Comparison of ENCODE assay signal across 27 cellular contexts in the genomic region with DNA sequence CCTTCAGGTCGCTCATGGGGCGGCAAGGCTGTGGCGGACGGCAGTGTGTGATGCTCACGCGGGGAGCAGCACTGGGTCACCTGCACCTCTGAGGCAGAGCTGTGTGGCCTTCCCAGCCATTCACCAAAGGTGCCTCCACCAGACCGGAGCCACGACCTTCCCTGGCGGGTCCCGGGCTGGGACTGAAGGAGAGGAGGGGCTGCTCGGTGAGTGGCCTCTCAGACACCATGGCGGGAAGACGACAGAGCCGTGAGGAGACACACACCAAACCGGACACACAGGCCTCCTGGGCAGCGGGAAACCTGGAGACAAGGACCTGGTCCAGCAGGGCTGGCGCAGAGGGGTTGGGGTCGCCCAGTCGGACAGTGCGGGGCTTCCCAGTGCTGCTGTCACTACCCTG. TPM values are rescaled to one million over a fixed set of nuclear protein-coding genes. Genes with fewer than 3 reads are reported as not detected.
A peak's percentile ranks its signal among the peaks of the same experiment; 100 is the strongest.
DNase-seq lines count a peak whose midpoint lies in the region; ATAC-seq, FAIRE-seq and TF ChIP-seq lines count a peak whose summit lies in the region.
"Had no signal": no experiment of that assay in that cellular context is flagged by ENCODE, and none has a peak within 500 bp of the region (broad histone marks: within the 10 kb centered on the region; RNA-seq: fewer than 3 reads in every experiment).

No MANE protein-coding gene starts in this region.

- H3K9ac ChIP-seq in HepG2 (ENCODE audit: insufficient read depth, low read depth, low read length) (no peak overlapping the region), neuronal stem cell (ENCODE audit: low read depth, low read length, poor library complexity) (no peak overlapping the region)
- H3K9ac ChIP-seq: BLaER1 had no signal

- BruUV-seq in HepG2 (replicated peaks; lab: Mats Ljungman, UMichigan), result no TSS peak

- H3K27me3 ChIP-seq in HepG2 (ENCODE audit: control insufficient read depth in 1 of 2, insufficient read depth in 2 of 2, low read length in 2 of 2), result no peaks in the 10 kb centered on the region
- no peaks in the 10 kb centered on the region for H3K27me3 ChIP-seq in right lobe of liver
- H3K27me3 ChIP-seq in H7 (ENCODE audit: control insufficient read depth, insufficient read depth, low read length), result no peaks in the 10 kb centered on the region
- H3K27me3 ChIP-seq in neuronal stem cell (ENCODE audit: control insufficient read depth in 3 of 3, insufficient read depth in 3 of 3, low read depth in 1 of 3, low read length in 3 of 3), result no peaks in the 10 kb centered on the region
- no peaks in the 10 kb centered on the region for H3K27me3 ChIP-seq in body of pancreas
- H3K27me3 ChIP-seq: BE2C had no signal

- H3K79me2 ChIP-seq in HepG2 (ENCODE audit: insufficient read depth, low read length), result peaks cover 10% of the 10 kb centered on the region

- H2AK5ac ChIP-seq in neuronal stem cell (ENCODE audit: low read depth, low read length), result peak overlapping the region; percentile 95

- intact Hi-C loops in Right ventricle myocardium superior (cut with DNase I), result no loop called here
- intact Hi-C loops in Right ventricle myocardium inferior (cut with DNase I), result no loop called here
- intact Hi-C loops in HepG2 (cut with micrococcal nuclease; ENCODE audit: unreplicated experiment), result no loop called here
- intact Hi-C loops in right lobe of liver (cut with DNase I), result no loop called here
- intact Hi-C loops in body of pancreas (cut with DNase I), result no loop called here

- no peak for ATAC-seq in Right ventricle myocardium superior (ENCODE audit: poor library complexity)
- ATAC-seq in Right ventricle myocardium inferior, result no peak
- no peak for ATAC-seq in HepG2
- ATAC-seq in right lobe of liver, result no peak
- no peak for ATAC-seq in body of pancreas

- H2AFZ ChIP-seq in HepG2 (ENCODE audit: low read length) (no peak overlapping the region), neuronal stem cell (ENCODE audit: low read length) (no peak overlapping the region)

- H3K4me1 ChIP-seq in HepG2 (ENCODE audit: insufficient read depth, low read length) (peaks cover 8% of the 10 kb centered on the region), right lobe of liver (no peaks in the 10 kb centered on the region), neuronal stem cell (ENCODE audit: control insufficient read depth in 2 of 2, insufficient read depth in 1 of 2, low read depth in 1 of 2, low read length in 2 of 2) (peaks cover 10 to 13% of the 10 kb centered on the region in 2 donors), body of pancreas (no peaks in the 10 kb centered on the region)
- H3K4me1 ChIP-seq: BE2C had no signal

- TF ChIP-seq RAD21 in HepG2 (CRISPR knock-in tag; IDR thresholded peaks at IDR 0.05), result no peak

- no peak overlapping the region for H4K8ac ChIP-seq in neuronal stem cell (ENCODE audit: low read depth, low read length)

- H2BK5ac ChIP-seq in neuronal stem cell (ENCODE audit: low read length), result peak overlapping the region; percentile 46

- no peak overlapping the region for H3K4me3 ChIP-seq in HepG2 (replicated peaks in 1 of 3; ENCODE audit: insufficient read depth in 1 of 3, low read depth in 2 of 3, low read length in 3 of 3)
- no peak overlapping the region for H3K4me3 ChIP-seq in right lobe of liver
- H3K4me3 ChIP-seq in H7 (ENCODE audit: insufficient read depth, low read depth, low read length), result no peak overlapping the region
- H3K4me3 ChIP-seq in neuronal stem cell (ENCODE audit: low read length in 2 of 2), result peak overlapping the region in 1 of 2 donors; percentile 25
- no peak overlapping the region for H3K4me3 ChIP-seq in body of pancreas
- H3K4me3 ChIP-seq: BLaER1 had no signal

- peak; percentile 38 for DNase-seq in Right ventricle myocardium superior
- no peak for DNase-seq in Right ventricle myocardium inferior (ENCODE audit: missing footprints)
- DNase-seq in HepG2 (ENCODE audit: low spot score), result no peak
- DNase-seq in right lobe of liver, result no peak
- DNase-seq in H7, result peak; percentile 60
- DNase-seq in neuronal stem cell (ENCODE audit: low spot score), result no peak
- no peak for DNase-seq in NCI-H2107 (lab: John Stamatoyannopoulos, UW)
- DNase-seq in body of pancreas, result no peak
- DNase-seq: 8988T; ACHN; BE2C; C1 segment of cervical spinal cord; CD4-positive, alpha-beta memory T cell; CD4-positive, CD25-positive, alpha-beta regulatory T cell; CD8-positive, alpha-beta memory T cell; COR-L47; DMS 273 treated with DMSO at 0.1 percent for 48 hours; DMS153; DMS53; DND-41; EL; GF-D8 had no signal

- TF ChIP-seq CTCF in HepG2 (CRISPR knock-in tag; IDR thresholded peaks at IDR 0.05) (no peak), right lobe of liver (IDR thresholded peaks at IDR 0.05) (no peak), body of pancreas (IDR thresholded peaks at IDR 0.05) (no peak)

- H3K27ac ChIP-seq in HepG2 (ENCODE audit: extremely low read length, insufficient read depth, low read length) (no peak overlapping the region), right lobe of liver (no peak overlapping the region), neuronal stem cell (replicated peaks; ENCODE audit: low read length) (no peak overlapping the region), body of pancreas (no peak overlapping the region)
- H3K27ac ChIP-seq: BLaER1 had no signal

- TF ChIP-seq EP300 in HepG2 (IDR thresholded peaks at IDR 0.05; ENCODE audit: low read depth in 2 of 2, low read length in 2 of 2) (no peak), HepG2 (CRISPR knock-in tag; IDR thresholded peaks at IDR 0.05; ENCODE audit: borderline replicate concordance) (no peak)

- H3K14ac ChIP-seq in neuronal stem cell (ENCODE audit: low read length), result peak overlapping the region; percentile 92

- no peak overlapping the region for H3K4me2 ChIP-seq in HepG2 (ENCODE audit: low read depth, low read length)
- H3K4me2 ChIP-seq in neuronal stem cell (ENCODE audit: insufficient read depth, low read length, poor library complexity, severe bottlenecking), result no peak overlapping the region
- H3K4me2 ChIP-seq: BLaER1 had no signal

- peaks cover 3 to 9% of the 10 kb centered on the region in 2 experiments; a peak in 3 of 5 replicates for H3K36me3 ChIP-seq in HepG2 (replicated peaks in 1 of 2; ENCODE audit: control insufficient read depth in 1 of 2, insufficient read depth in 2 of 2, low read length in 2 of 2)
- H3K36me3 ChIP-seq in right lobe of liver, result no peaks in the 10 kb centered on the region
- H3K36me3 ChIP-seq in H7 (replicated peaks; ENCODE audit: control insufficient read depth, insufficient read depth, low read length), result no peaks in the 10 kb centered on the region
- H3K36me3 ChIP-seq in neuronal stem cell (replicated peaks in 1 of 2; ENCODE audit: control insufficient read depth in 2 of 2, insufficient read depth in 2 of 2, low read length in 2 of 2), result peaks cover 0 to 2% of the 10 kb centered on the region in 2 donors
- no peaks in the 10 kb centered on the region for H3K36me3 ChIP-seq in body of pancreas (replicated peaks in 1 of 2; ENCODE audit: insufficient read depth in 1 of 2, low read depth in 2 of 2)
- H3K36me3 ChIP-seq: BE2C, BLaER1 had no signal

- H4K20me1 ChIP-seq in HepG2 (ENCODE audit: insufficient read depth, low read length), result no peaks in the 10 kb centered on the region

- in situ Hi-C loops in HepG2 (cut with HindIII; ENCODE audit: extremely low pct_ligation_motif_present, low pct_unique_long_range_greater_than_20kb), result no loop called here

- H3K23ac ChIP-seq in neuronal stem cell (ENCODE audit: low read depth, low read length, poor library complexity), result no peak overlapping the region

- peak overlapping the region; percentile 45 for H3K18ac ChIP-seq in neuronal stem cell (ENCODE audit: low read length)

- no peak overlapping the region for H2BK120ac ChIP-seq in neuronal stem cell (ENCODE audit: low read depth, low read length)

- peak overlapping the region; percentile 8 for H2BK12ac ChIP-seq in neuronal stem cell (ENCODE audit: low read length)

- no peak for FAIRE-seq in HepG2 (lab: Jason Lieb, UNC)
- FAIRE-seq: A204.1, G401.6, GM12891 had no signal

- no peak overlapping the region for H3K4ac ChIP-seq in neuronal stem cell (ENCODE audit: low read length)

- no peak for TF ChIP-seq POLR2A in HepG2 (IDR thresholded peaks at IDR 0.05; ENCODE audit: insufficient read depth in 1 of 2, low read depth in 2 of 2, low read length in 2 of 2)
- no peak for TF ChIP-seq POLR2A in right lobe of liver (IDR thresholded peaks at IDR 0.05)
- no peak for TF ChIP-seq POLR2A in body of pancreas (IDR thresholded peaks at IDR 0.05)

- WGBS in HepG2 (ENCODE audit: low lambda C conversion rate), result 100% methylated on average over 1 of the region's 20 CpGs
- WGBS in right lobe of liver (ENCODE audit: insufficient coverage, low coverage, low lambda C conversion rate, missing lambda C conversion rate), result 80% methylated on average over 2 of the region's 20 CpGs
- no CpG with 5 or more reads among the region's 20 CpGs for WGBS in neuronal stem cell (ENCODE audit: extremely low coverage in 2 of 2, insufficient read length in 2 of 2, insufficient replicate concordance in 1 of 2), 2 donors
- WGBS in body of pancreas, 2 donors, result 88 to 98% methylated on average over 8 to 20 of the region's 20 CpGs

- POLR2A ChIA-PET in HepG2 (lab: Yijun Ruan, JAX), result no interaction called here

- CTCF ChIA-PET in HepG2 (lab: Yijun Ruan, JAX; ENCODE audit: low intra/inter-chr PET ratio, low total read pairs), result no interaction called here

- H2BK15ac ChIP-seq in neuronal stem cell (ENCODE audit: low read length), result peak overlapping the region; percentile 44

- H4K91ac ChIP-seq in neuronal stem cell (ENCODE audit: low read depth, low read length, poor library complexity), result no peak overlapping the region

- peaks cover 7% of the 10 kb centered on the region for H3K79me1 ChIP-seq in neuronal stem cell (ENCODE audit: low read depth, low read length)

- no peaks in the 10 kb centered on the region for H3K9me3 ChIP-seq in HepG2 (ENCODE audit: low read length)
- H3K9me3 ChIP-seq in right lobe of liver, result no peaks in the 10 kb centered on the region
- peaks cover 0 to 10% of the 10 kb centered on the region in 2 donors for H3K9me3 ChIP-seq in neuronal stem cell (replicated peaks in 1 of 2; ENCODE audit: control insufficient read depth in 2 of 2, insufficient read depth in 1 of 2, low read depth in 1 of 2, low read length in 2 of 2)
- H3K9me3 ChIP-seq in body of pancreas, result no peaks in the 10 kb centered on the region
- H3K9me3 ChIP-seq: BE2C had no signal

RNA-seq across cellular contexts. Expression of a gene that starts 7.5 kb away (rescaled TPM):
- total RNA-seq in Right ventricle myocardium superior (38.1 TPM), Right ventricle myocardium inferior (45.9 TPM), HepG2 (2016; rRNA removed; fragmentation: Illumina TruSeq; extraction: Trizol) (13.7 and 19.4 TPM in 2 replicates), right lobe of liver (10 to 100 TPM in 5 of 6 experiments, 1 to 10 TPM in 1; 9.6 to 18.4 (median 11.7) TPM), body of pancreas (10 to 100 TPM; 37.4 to 74.8 TPM)
- total RNA-seq in HepG2 (2016; cell fraction: cytosol; rRNA removed; fragmentation: Illumina TruSeq; extraction: Trizol; ENCODE audit: low read depth), result 2.3 and 3.4 TPM in 2 replicates
- total RNA-seq in HepG2 (2016; cell fraction: insoluble cytoplasmic fraction; rRNA removed; fragmentation: Illumina TruSeq; extraction: Trizol), result 10.9 and 20.3 TPM in 2 replicates
- total RNA-seq in HepG2 (2016; cell fraction: membrane; rRNA removed; fragmentation: Illumina TruSeq; extraction: Trizol), result 5.5 and 5.6 TPM in 2 replicates
- 24.6 and 25.3 TPM in 2 replicates for total RNA-seq in HepG2 (2016; cell fraction: nucleus; rRNA removed; fragmentation: Illumina TruSeq; extraction: Trizol)
- polyA plus RNA-seq in HepG2 (2011; rRNA removed), result 28.4 and 33.6 TPM in 2 replicates
- 13.6 and 15.2 TPM in 2 replicates for polyA plus RNA-seq in HepG2 (2011; cell fraction: cytosol; rRNA removed)
- polyA plus RNA-seq in HepG2 (2011; cell fraction: nucleus; rRNA removed), result 196 and 262 TPM in 2 replicates
- 26.3 and 28.9 TPM in 2 replicates for polyA plus RNA-seq in HepG2 (2012)
- polyA plus RNA-seq in HepG2 (2016; cell fraction: cytosol; fragmentation: Illumina TruSeq; extraction: Trizol; ENCODE audit: low read depth), result 1.1 and 1.3 TPM in 2 replicates
- polyA plus RNA-seq in HepG2 (2016; cell fraction: insoluble cytoplasmic fraction; fragmentation: Illumina TruSeq; extraction: Trizol; ENCODE audit: low read depth), result 10.3 and 10.5 TPM in 2 replicates
- polyA plus RNA-seq in HepG2 (2016; cell fraction: membrane; fragmentation: Illumina TruSeq; extraction: Trizol; ENCODE audit: low read depth), result 1.6 and 2.4 TPM in 2 replicates
- 57.7 and 66.1 TPM in 2 replicates for polyA plus RNA-seq in HepG2 (2016; cell fraction: nucleus; fragmentation: Illumina TruSeq; extraction: Trizol; ENCODE audit: insufficient read depth, low read depth)
- polyA minus RNA-seq in HepG2 (2011; rRNA and poly(A)+ RNA removed; ENCODE audit: low replicate concordance), result 39.0 and 75.0 TPM in 2 replicates
- polyA minus RNA-seq in HepG2 (2011; cell fraction: cytosol; rRNA and poly(A)+ RNA removed), result 16.7 and 21.1 TPM in 2 replicates
- 89.5 and 90.6 TPM in 2 replicates for polyA minus RNA-seq in HepG2 (2011; cell fraction: nucleus; rRNA and poly(A)+ RNA removed)
- 21.2 and 21.3 TPM in 2 replicates for total RNA-seq in H7 (2014; rRNA removed; shearing (Covaris generic))
- polyA plus RNA-seq in neuronal stem cell (2013, experiment 1 of 2), result 20.8 TPM
- polyA plus RNA-seq in neuronal stem cell (2013, experiment 2 of 2), result 20.3 TPM
- polyA plus RNA-seq: CD14-positive monocyte had no signal

Comparison
In these comparisons a context has a peak if more than half of its experiments do, and no peak if none do; other contexts are left out.
1. DNase-seq: peak in Right ventricle myocardium superior (single experiment) and H7 (single experiment); none in Right ventricle myocardium inferior (single experiment), HepG2 (single experiment), right lobe of liver (0 of 3), neuronal stem cell (single experiment), NCI-H2107 (single experiment) and body of pancreas (0 of 4).